ENCODE assay signal across 2 cellular contexts in the genomic region with DNA sequence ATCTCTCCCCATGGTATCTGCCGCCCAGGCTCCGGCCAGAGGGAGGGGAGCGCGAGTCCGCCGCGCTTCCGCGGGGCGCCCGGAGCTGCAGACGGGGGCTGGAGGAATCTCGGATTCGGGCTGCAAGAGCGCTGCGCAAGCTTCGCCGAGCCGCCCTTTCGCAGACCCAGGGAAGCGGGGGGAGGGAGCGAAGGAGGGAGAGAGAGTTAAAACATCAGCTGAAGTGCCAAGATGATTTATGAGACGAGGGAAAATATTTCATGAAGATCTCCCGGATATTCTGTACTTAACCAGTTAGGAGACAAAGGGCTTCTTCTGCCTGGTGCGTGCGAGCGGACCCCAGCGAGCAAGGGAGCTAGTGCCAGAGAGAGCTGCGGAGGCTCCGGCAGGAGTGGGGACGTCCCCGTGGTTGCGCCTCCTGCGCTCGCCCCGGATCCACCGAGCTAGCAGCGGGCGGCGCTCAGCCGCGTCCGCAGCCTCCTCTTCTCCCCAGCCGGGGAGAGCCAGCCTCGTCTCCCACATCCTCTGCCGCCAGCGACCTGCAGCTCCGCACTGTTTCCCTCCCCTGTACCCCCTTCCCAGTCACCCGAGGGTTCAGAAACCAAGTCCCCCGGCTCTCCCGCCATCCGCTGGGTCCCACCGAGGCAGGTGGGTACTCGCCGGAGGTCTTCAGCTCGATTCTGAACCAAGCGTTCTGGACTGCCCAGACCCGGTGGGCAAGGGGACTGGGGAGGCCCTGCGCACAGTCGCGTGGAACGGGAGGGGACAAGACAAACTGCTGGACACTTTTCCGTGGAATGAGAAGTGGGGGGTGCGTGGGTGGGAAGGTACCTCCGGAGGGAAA.
A peak's percentile ranks its signal among the peaks of the same experiment; 100 is the strongest.
TF ChIP-seq lines count a peak whose summit lies in the region.

No MANE protein-coding gene starts in this region.

TF ChIP-seq in IMR-90, 13 proteins besides CTCF, POLR2A, EP300 and RAD21:
- TF ChIP-seq MXI1 (IDR thresholded peaks at IDR 0.05; ENCODE audit: borderline replicate concordance, low read depth, low read length) (no peak), RCOR1 (IDR thresholded peaks at IDR 0.05; ENCODE audit: insufficient replicate concordance, low read length) (no peak), SMC3 (IDR thresholded peaks at IDR 0.05; ENCODE audit: low read depth, low read length) (no peak), NFE2L2 (IDR thresholded peaks at IDR 0.05; ENCODE audit: low read depth, low read length) (no peak), CEBPB (IDR thresholded peaks at IDR 0.05; ENCODE audit: low read depth, low read length) (no peak), BHLHE40 (IDR thresholded peaks at IDR 0.05; ENCODE audit: low read depth, low read length) (no peak), MAZ (IDR thresholded peaks at IDR 0.05; ENCODE audit: borderline replicate concordance, low read depth, low read length) (no peak), CHD1 (IDR thresholded peaks at IDR 0.05; ENCODE audit: low read depth, low read length) (no peak), RFX5 (IDR thresholded peaks at IDR 0.05; ENCODE audit: low read depth, low read length) (no peak)

TF ChIP-seq in K562, 482 proteins besides CTCF, POLR2A, EP300 and RAD21:
- TF ChIP-seq ZC3H4 (CRISPR knock-in tag; IDR thresholded peaks at IDR 0.05; ENCODE audit: borderline replicate concordance), result no peak
- TF ChIP-seq, protein P1, sequence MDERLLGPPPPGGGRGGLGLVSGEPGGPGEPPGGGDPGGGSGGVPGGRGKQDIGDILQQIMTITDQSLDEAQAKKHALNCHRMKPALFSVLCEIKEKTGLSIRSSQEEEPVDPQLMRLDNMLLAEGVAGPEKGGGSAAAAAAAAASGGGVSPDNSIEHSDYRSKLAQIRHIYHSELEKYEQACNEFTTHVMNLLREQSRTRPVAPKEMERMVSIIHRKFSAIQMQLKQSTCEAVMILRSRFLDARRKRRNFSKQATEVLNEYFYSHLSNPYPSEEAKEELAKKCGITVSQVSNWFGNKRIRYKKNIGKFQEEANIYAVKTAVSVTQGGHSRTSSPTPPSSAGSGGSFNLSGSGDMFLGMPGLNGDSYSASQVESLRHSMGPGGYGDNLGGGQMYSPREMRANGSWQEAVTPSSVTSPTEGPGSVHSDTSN (CRISPR knock-in tag; IDR thresholded peaks at IDR 0.05; ENCODE audit: low read depth), result no peak
- TF ChIP-seq, protein P1 (tag; conservative IDR thresholded peaks at IDR 0.05; ENCODE audit: low read depth), result peak; percentile 35; the same call in 1 of the 2 replicates
- TF ChIP-seq MEIS2 (IDR thresholded peaks at IDR 0.05; ENCODE audit: partially characterized antibody), result peak; percentile 75
- TF ChIP-seq HNRNPLL (IDR thresholded peaks at IDR 0.05; ENCODE audit: low read depth, low read length, poor library complexity, severe bottlenecking), result peak; percentile 38
- no peak for TF ChIP-seq CC2D1A (IDR thresholded peaks at IDR 0.05)
